ENCODE assay signal across 12 cellular contexts in genomic region chr3:169666501-169667379, GRCh38. TPM values are rescaled to one million over a fixed set of nuclear protein-coding genes. Genes with fewer than 3 reads are reported as not detected.
A peak's percentile ranks its signal among the peaks of the same experiment; 100 is the strongest.
DNase-seq lines count a peak whose midpoint lies in the region; ATAC-seq, FAIRE-seq and TF ChIP-seq lines count a peak whose summit lies in the region.
"Had no signal": no experiment of that assay in that cellular context is flagged by ENCODE, and none has a peak within 500 bp of the region (broad histone marks: within the 10 kb centered on the region; RNA-seq: fewer than 3 reads in every experiment).

No MANE protein-coding gene starts in this region.

- no peaks in the 10 kb centered on the region for H3K9me3 Mint-ChIP-seq in activated naive CD8-positive, alpha-beta T cell treated with anti-CD3 and anti-CD28 coated beads, Interleukin-2, amount 10 ng/mL, durations not matched to agents 7 days and 5 days
- H3K9me3 Mint-ChIP-seq in activated naive CD8-positive, alpha-beta T cell treated with anti-CD3 and anti-CD28 coated beads for 36 hours = no peaks in the 10 kb centered on the region
- H3K9me3 Mint-ChIP-seq in brain = peaks cover 0 to 6% (median 3%) of the 10 kb centered on the region in 5 experiments
- no peaks in the 10 kb centered on the region for H3K9me3 Mint-ChIP-seq in activated CD8-positive, alpha-beta T cell treated with anti-CD3 and anti-CD28 coated beads, Interleukin-2, amount 10 ng/mL, durations not matched to agents 7 days and 5 days (ENCODE audit: insufficient read depth)

- H3K27me3 Mint-ChIP-seq in activated naive CD8-positive, alpha-beta T cell treated with anti-CD3 and anti-CD28 coated beads, Interleukin-2, amount 10 ng/mL, durations not matched to agents 7 days and 5 days = peaks cover 90% of the 10 kb centered on the region
- peaks cover 95% of the 10 kb centered on the region for H3K27me3 Mint-ChIP-seq in activated naive CD8-positive, alpha-beta T cell treated with anti-CD3 and anti-CD28 coated beads for 36 hours
- peaks cover 96% of the 10 kb centered on the region for H3K27me3 Mint-ChIP-seq in brain
- H3K27me3 Mint-ChIP-seq in activated CD8-positive, alpha-beta T cell treated with anti-CD3 and anti-CD28 coated beads, Interleukin-2, amount 10 ng/mL, durations not matched to agents 7 days and 5 days (ENCODE audit: low read depth) = peaks cover 82% of the 10 kb centered on the region

- TF ChIP-seq EP300 in upper lobe of left lung (IDR thresholded peaks at IDR 0.05) = no peak

- POLR2A ChIA-PET in activated naive CD8-positive, alpha-beta T cell treated with anti-CD3 and anti-CD28 coated beads, Interleukin-2, amount 10 ng/mL, durations not matched to agents 7 days and 5 days (lab: Charles Lee) = interaction anchor here (1.2 kb wide), 1 partner anchor 517 kb away, joined by 3 read pairs; no protein-coding TSS in a partner anchor
- POLR2A ChIA-PET in activated CD8-positive, alpha-beta T cell treated with anti-CD3 and anti-CD28 coated beads, Interleukin-2, amount 10 ng/mL, durations not matched to agents 7 days and 5 days (lab: Charles Lee) = no interaction called here

- no peaks in the 10 kb centered on the region for H3K36me3 ChIP-seq in lower lobe of right lung
- no peaks in the 10 kb centered on the region for H3K36me3 ChIP-seq in upper lobe of left lung

- H3K27ac ChIP-seq in lower lobe of right lung (peak overlapping the region; percentile 73), upper lobe of left lung (peak overlapping the region; percentile 48 to 88 (median 71))
- H3K27ac ChIP-seq: epithelial cell of prostate had no signal

- no peak for TF ChIP-seq CTCF in brain (conservative IDR thresholded peaks at IDR 0.05)
- no peak for TF ChIP-seq CTCF in lower lobe of right lung (IDR thresholded peaks at IDR 0.05)
- no peak for TF ChIP-seq CTCF in upper lobe of left lung (IDR thresholded peaks at IDR 0.05)

- H3K27ac Mint-ChIP-seq in activated naive CD8-positive, alpha-beta T cell treated with anti-CD3 and anti-CD28 coated beads, Interleukin-2, amount 10 ng/mL, durations not matched to agents 7 days and 5 days = no peak overlapping the region
- no peak overlapping the region for H3K27ac Mint-ChIP-seq in activated naive CD8-positive, alpha-beta T cell treated with anti-CD3 and anti-CD28 coated beads for 36 hours
- H3K27ac Mint-ChIP-seq in brain = peak overlapping the region in 1 of 5 experiments; percentile 21
- H3K27ac Mint-ChIP-seq in activated CD8-positive, alpha-beta T cell treated with anti-CD3 and anti-CD28 coated beads, Interleukin-2, amount 10 ng/mL, durations not matched to agents 7 days and 5 days = no peak overlapping the region

- CTCF ChIA-PET in activated CD8-positive, alpha-beta T cell treated with anti-CD3 and anti-CD28 coated beads, Interleukin-2, amount 10 ng/mL, durations not matched to agents 7 days and 5 days (lab: Charles Lee) = interaction anchor here (1.2 to 5.6 kb wide), 2 partner anchors 20 to 519 kb away, joined by 3 to 57 read pairs; no protein-coding TSS in a partner anchor

- no peaks in the 10 kb centered on the region for H3K36me3 Mint-ChIP-seq in activated naive CD8-positive, alpha-beta T cell treated with anti-CD3 and anti-CD28 coated beads, Interleukin-2, amount 10 ng/mL, durations not matched to agents 7 days and 5 days
- peaks cover 1% of the 10 kb centered on the region for H3K36me3 Mint-ChIP-seq in activated naive CD8-positive, alpha-beta T cell treated with anti-CD3 and anti-CD28 coated beads for 36 hours
- no peaks in the 10 kb centered on the region for H3K36me3 Mint-ChIP-seq in brain
- H3K36me3 Mint-ChIP-seq in activated CD8-positive, alpha-beta T cell treated with anti-CD3 and anti-CD28 coated beads, Interleukin-2, amount 10 ng/mL, durations not matched to agents 7 days and 5 days (ENCODE audit: low read depth) = no peaks in the 10 kb centered on the region

- TF ChIP-seq POLR2A in upper lobe of left lung (IDR thresholded peaks at IDR 0.05) (peak in 1 of 4 donors; percentile 24), H54 (IDR thresholded peaks at IDR 0.05; ENCODE audit: low read depth, low read length) (no peak)

- H3K4me3 Mint-ChIP-seq in activated naive CD8-positive, alpha-beta T cell treated with anti-CD3 and anti-CD28 coated beads, Interleukin-2, amount 10 ng/mL, durations not matched to agents 7 days and 5 days = peak overlapping the region; percentile 13
- no peak overlapping the region for H3K4me3 Mint-ChIP-seq in activated naive CD8-positive, alpha-beta T cell treated with anti-CD3 and anti-CD28 coated beads for 36 hours
- peak overlapping the region in 4 of 5 experiments; percentile 38 to 95 (median 77) for H3K4me3 Mint-ChIP-seq in brain
- no peak overlapping the region for H3K4me3 Mint-ChIP-seq in activated CD8-positive, alpha-beta T cell treated with anti-CD3 and anti-CD28 coated beads, Interleukin-2, amount 10 ng/mL, durations not matched to agents 7 days and 5 days

- FAIRE-seq in H54 (lab: Jason Lieb, UNC) = no peak

- H3K4me1 ChIP-seq in lower lobe of right lung = peaks cover 32% of the 10 kb centered on the region
- peaks cover 7 to 47% (median 35%) of the 10 kb centered on the region in 4 donors for H3K4me1 ChIP-seq in upper lobe of left lung

- H3K27me3 ChIP-seq in lower lobe of right lung (ENCODE audit: low read depth) (peaks cover 75% of the 10 kb centered on the region), upper lobe of left lung (peaks cover 0 to 19% (median 9%) of the 10 kb centered on the region in 4 donors)

- intact Hi-C loops in lower lobe of right lung (cut with DNase I) = loop anchor here (10.0 kb wide), 1 partner anchor 532 kb away; no protein-coding TSS in a partner anchor

- 26 to 47% methylated on average over 32 of the region's 32 CpGs for WGBS in upper lobe of left lung, 2 donors

- DNase-seq in activated naive CD8-positive, alpha-beta T cell treated with anti-CD3 and anti-CD28 coated beads, Interleukin-2, amount 10 ng/mL, durations not matched to agents 7 days and 5 days = no peak
- DNase-seq in activated naive CD8-positive, alpha-beta T cell treated with anti-CD3 and anti-CD28 coated beads for 36 hours = no peak
- DNase-seq in lower lobe of right lung (peak; percentile 52), upper lobe of left lung (peak in 1 of 2 donors; percentile 78), H54 (ENCODE audit: insufficient read length, low spot score) (no peak)
- DNase-seq in activated naive CD4-positive, alpha-beta T cell treated with anti-CD3 and anti-CD28 coated beads, Interleukin-2, amount 50 U/mL, for 16 hours = no peak
- DNase-seq in activated CD8-positive, alpha-beta T cell treated with anti-CD3 and anti-CD28 coated beads, Interleukin-2, amount 10 ng/mL, durations not matched to agents 7 days and 5 days = no peak
- DNase-seq: DND-41, Karpas-422, NCI-H2081 had no signal

- H3K9me3 ChIP-seq in lower lobe of right lung = no peaks in the 10 kb centered on the region
- no peaks in the 10 kb centered on the region for H3K9me3 ChIP-seq in upper lobe of left lung

- ATAC-seq in activated naive CD8-positive, alpha-beta T cell treated with anti-CD3 and anti-CD28 coated beads, Interleukin-2, amount 10 ng/mL, durations not matched to agents 7 days and 5 days (ENCODE audit: low read depth) = no peak
- no peak for ATAC-seq in lower lobe of right lung
- no peak for ATAC-seq in upper lobe of left lung (ENCODE audit: low FRiP score in 2 of 2)
- ATAC-seq in activated CD8-positive, alpha-beta T cell treated with anti-CD3 and anti-CD28 coated beads, Interleukin-2, amount 10 ng/mL, durations not matched to agents 7 days and 5 days = no peak

- H3K4me3 ChIP-seq in lower lobe of right lung (peak overlapping the region; percentile 53), upper lobe of left lung (peak overlapping the region in 3 of 4 donors; percentile 26 to 59 (median 52))

- H3K4me1 Mint-ChIP-seq in activated naive CD8-positive, alpha-beta T cell treated with anti-CD3 and anti-CD28 coated beads, Interleukin-2, amount 10 ng/mL, durations not matched to agents 7 days and 5 days = peaks cover 18% of the 10 kb centered on the region
- H3K4me1 Mint-ChIP-seq in activated naive CD8-positive, alpha-beta T cell treated with anti-CD3 and anti-CD28 coated beads for 36 hours = peaks cover 20% of the 10 kb centered on the region
- peaks cover 36% of the 10 kb centered on the region for H3K4me1 Mint-ChIP-seq in brain
- H3K4me1 Mint-ChIP-seq in activated CD8-positive, alpha-beta T cell treated with anti-CD3 and anti-CD28 coated beads, Interleukin-2, amount 10 ng/mL, durations not matched to agents 7 days and 5 days (ENCODE audit: low read depth) = peaks cover 34% of the 10 kb centered on the region

RNA-seq across cellular contexts. Expression of gene MECOM, which starts 3.2 kb away (rescaled TPM):
- not detected for total RNA-seq in activated naive CD8-positive, alpha-beta T cell treated with anti-CD3 and anti-CD28 coated beads, Interleukin-2, amount 10 ng/mL, durations not matched to agents 7 days and 5 days
- not detected for total RNA-seq in activated naive CD8-positive, alpha-beta T cell treated with anti-CD3 and anti-CD28 coated beads for 36 hours
- 3.5 TPM for polyA plus RNA-seq in brain (ENCODE audit: insufficient read depth, low read depth, low replicate concordance)
- total RNA-seq in lower lobe of right lung = 92.4 TPM
- total RNA-seq in upper lobe of left lung = 100 to 1,000 TPM in 1 of 6 donors, 10 to 100 TPM in 5; 36.5 to 150 (median 82.3) TPM
- not detected for total RNA-seq in activated CD8-positive, alpha-beta T cell treated with anti-CD3 and anti-CD28 coated beads, Interleukin-2, amount 10 ng/mL, durations not matched to agents 7 days and 5 days

Comparison
In these comparisons a context has a peak if more than half of its experiments do, and no peak if none do; other contexts are left out.
1. H3K4me3 Mint-ChIP-seq: peak in activated naive CD8-positive, alpha-beta T cell treated with anti-CD3 and anti-CD28 coated beads, Interleukin-2, amount 10 ng/mL, durations not matched to agents 7 days and 5 days (single experiment) and brain (4 of 5); none in activated naive CD8-positive, alpha-beta T cell treated with anti-CD3 and anti-CD28 coated beads for 36 hours (single experiment) and activated CD8-positive, alpha-beta T cell treated with anti-CD3 and anti-CD28 coated beads, Interleukin-2, amount 10 ng/mL, durations not matched to agents 7 days and 5 days (single experiment).
2. RNA of gene MECOM, which starts 3.2 kb away (total RNA-seq): 92.4 TPM in lower lobe of right lung (single experiment) and 36.5 to 150 TPM in upper lobe of left lung; not detected in activated naive CD8-positive, alpha-beta T cell treated with anti-CD3 and anti-CD28 coated beads, Interleukin-2, amount 10 ng/mL, durations not matched to agents 7 days and 5 days, not detected in activated naive CD8-positive, alpha-beta T cell treated with anti-CD3 and anti-CD28 coated beads for 36 hours and not detected in activated CD8-positive, alpha-beta T cell treated with anti-CD3 and anti-CD28 coated beads, Interleukin-2, amount 10 ng/mL, durations not matched to agents 7 days and 5 days; every median in the first group is over 10 times any median in the second.